ENCODE assay signal across 8 cellular contexts in the genomic region with DNA sequence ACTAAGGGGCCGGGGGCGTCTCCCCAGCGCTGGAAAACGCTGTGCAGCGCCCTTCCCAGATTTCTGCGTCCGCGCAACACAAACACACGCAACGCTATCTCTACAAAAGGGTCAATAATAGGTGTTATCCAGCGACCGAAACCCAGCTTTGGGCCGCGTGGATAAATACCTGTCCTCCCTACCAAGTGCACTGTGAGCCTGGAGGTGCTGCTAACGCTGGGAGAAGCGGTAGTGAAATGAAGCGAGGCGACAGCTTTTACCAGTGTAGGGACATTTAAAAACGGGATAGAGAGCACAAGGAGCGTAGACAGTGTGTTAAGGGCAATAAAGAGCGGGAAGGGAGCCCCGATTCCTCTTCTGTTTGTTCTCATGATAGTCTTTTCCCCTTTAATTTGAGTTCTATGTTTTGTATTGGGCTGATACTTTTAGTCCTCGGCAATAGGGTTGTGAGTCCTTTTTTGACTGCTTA. TPM values are rescaled to one million over a fixed set of nuclear protein-coding genes. Genes with fewer than 3 reads are reported as not detected.
DNase-seq lines count a peak whose midpoint lies in the region; ATAC-seq and FAIRE-seq lines count a peak whose summit lies in the region.

No MANE protein-coding gene starts in this region.

- H3K9me3 ChIP-seq in small intestine (ENCODE audit: control insufficient read depth, low read depth) = no peaks in the 10 kb centered on the region

- no peaks in the 10 kb centered on the region for H3K4me1 ChIP-seq in small intestine (ENCODE audit: control insufficient read depth in 2 of 2, insufficient read depth in 1 of 2, low read depth in 1 of 2, low read length in 1 of 2)

- H3K36me3 Mint-ChIP-seq in IgD-negative memory B cell = peaks cover 2% of the 10 kb centered on the region
- H3K36me3 Mint-ChIP-seq in activated naive CD8-positive, alpha-beta T cell treated with anti-CD3 and anti-CD28 coated beads, Interleukin-2, amount 50 U/mL, for 24 hours (ENCODE audit: low read depth) = no peaks in the 10 kb centered on the region

- no peaks in the 10 kb centered on the region for H3K27me3 Mint-ChIP-seq in IgD-negative memory B cell
- peaks cover 8% of the 10 kb centered on the region for H3K27me3 Mint-ChIP-seq in activated naive CD8-positive, alpha-beta T cell treated with anti-CD3 and anti-CD28 coated beads, Interleukin-2, amount 50 U/mL, for 24 hours

- no peaks in the 10 kb centered on the region for H3K9me3 Mint-ChIP-seq in IgD-negative memory B cell
- no peaks in the 10 kb centered on the region for H3K9me3 Mint-ChIP-seq in activated naive CD8-positive, alpha-beta T cell treated with anti-CD3 and anti-CD28 coated beads, Interleukin-2, amount 50 U/mL, for 24 hours

- H3K4me3 Mint-ChIP-seq in IgD-negative memory B cell = peak overlapping the region; percentile 85 to 94 (median 92)
- peak overlapping the region; percentile 86 for H3K4me3 Mint-ChIP-seq in activated naive CD8-positive, alpha-beta T cell treated with anti-CD3 and anti-CD28 coated beads, Interleukin-2, amount 50 U/mL, for 24 hours

- H3K36me3 ChIP-seq in small intestine (ENCODE audit: control insufficient read depth in 2 of 2, insufficient read depth in 2 of 2, low read length in 2 of 2) = no peaks in the 10 kb centered on the region

- peak; percentile 14 for ATAC-seq in GM21619 (IDR thresholded peaks at IDR 0.05; ENCODE audit: unreplicated experiment)
- ATAC-seq in activated naive CD8-positive, alpha-beta T cell treated with anti-CD3 and anti-CD28 coated beads, Interleukin-2, amount 50 U/mL, for 24 hours = no peak

- intact Hi-C loops in posterior vena cava (cut with DNase I) = no loop called here

- DNase-seq in NCI-H82 (lab: John Stamatoyannopoulos, UW) (peak; percentile 52), NCI-H82 treated with DMSO at 0.1 percent for 48 hours (lab: John Stamatoyannopoulos, UW; ENCODE audit: unreplicated experiment) (no peak), small intestine (peak; percentile 49), posterior vena cava (ENCODE audit: low spot score) (no peak)
- DNase-seq in activated naive CD8-positive, alpha-beta T cell treated with anti-CD3 and anti-CD28 coated beads, Interleukin-2, amount 50 U/mL, for 24 hours = no peak

- WGBS in small intestine, 3 donors = 0 to 2% (median 1%) methylated on average over 23 of the region's 23 CpGs

- FAIRE-seq in small intestine (lab: Jason Lieb, UNC) = no peak

- H3K27ac ChIP-seq in small intestine (ENCODE audit: low read depth in 1 of 2, low read length in 1 of 2) = peak overlapping the region; percentile 42 to 85

- H3K27me3 ChIP-seq in small intestine (ENCODE audit: control insufficient read depth in 2 of 2, insufficient read depth in 2 of 2, low read length in 2 of 2) = no peaks in the 10 kb centered on the region

- H3K4me3 ChIP-seq in iPS-11a (ENCODE audit: low read depth, low read length) = peak overlapping the region; percentile 83
- peak overlapping the region; percentile 42 to 61 for H3K4me3 ChIP-seq in small intestine (ENCODE audit: low read depth in 1 of 2, low read length in 2 of 2)

- peak overlapping the region; percentile 30 to 84 (median 44) for H3K27ac Mint-ChIP-seq in IgD-negative memory B cell
- H3K27ac Mint-ChIP-seq in activated naive CD8-positive, alpha-beta T cell treated with anti-CD3 and anti-CD28 coated beads, Interleukin-2, amount 50 U/mL, for 24 hours = peak overlapping the region; percentile 85

- H3K4me1 Mint-ChIP-seq in IgD-negative memory B cell = peaks cover 4 to 7% (median 5%) of the 10 kb centered on the region in 3 donors
- peaks cover 20% of the 10 kb centered on the region for H3K4me1 Mint-ChIP-seq in activated naive CD8-positive, alpha-beta T cell treated with anti-CD3 and anti-CD28 coated beads, Interleukin-2, amount 50 U/mL, for 24 hours

RNA-seq across cellular contexts. Expression of gene DEPDC1B, which starts 0.4 kb away (rescaled TPM):
- 0.23 TPM for polyA plus RNA-seq in IgD-negative memory B cell
- 10 to 100 TPM in 1 of 3 donors, 1 to 10 TPM in 2; 2.4 to 19.2 (median 9.4) TPM for polyA plus RNA-seq in small intestine
- under 1 TPM; 0.37 to 0.67 TPM for total RNA-seq in posterior vena cava

Comparison
In these comparisons a context has a peak if more than half of its experiments do, and no peak if none do; other contexts are left out.
1. DNase-seq: peak in NCI-H82 (single experiment) and small intestine (single experiment); none in NCI-H82 treated with DMSO at 0.1 percent for 48 hours (single experiment), activated naive CD8-positive, alpha-beta T cell treated with anti-CD3 and anti-CD28 coated beads, Interleukin-2, amount 50 U/mL, for 24 hours (single experiment) and posterior vena cava (single experiment).